Comparison of ENCODE assay signal across 8 cellular contexts in the genomic region with DNA sequence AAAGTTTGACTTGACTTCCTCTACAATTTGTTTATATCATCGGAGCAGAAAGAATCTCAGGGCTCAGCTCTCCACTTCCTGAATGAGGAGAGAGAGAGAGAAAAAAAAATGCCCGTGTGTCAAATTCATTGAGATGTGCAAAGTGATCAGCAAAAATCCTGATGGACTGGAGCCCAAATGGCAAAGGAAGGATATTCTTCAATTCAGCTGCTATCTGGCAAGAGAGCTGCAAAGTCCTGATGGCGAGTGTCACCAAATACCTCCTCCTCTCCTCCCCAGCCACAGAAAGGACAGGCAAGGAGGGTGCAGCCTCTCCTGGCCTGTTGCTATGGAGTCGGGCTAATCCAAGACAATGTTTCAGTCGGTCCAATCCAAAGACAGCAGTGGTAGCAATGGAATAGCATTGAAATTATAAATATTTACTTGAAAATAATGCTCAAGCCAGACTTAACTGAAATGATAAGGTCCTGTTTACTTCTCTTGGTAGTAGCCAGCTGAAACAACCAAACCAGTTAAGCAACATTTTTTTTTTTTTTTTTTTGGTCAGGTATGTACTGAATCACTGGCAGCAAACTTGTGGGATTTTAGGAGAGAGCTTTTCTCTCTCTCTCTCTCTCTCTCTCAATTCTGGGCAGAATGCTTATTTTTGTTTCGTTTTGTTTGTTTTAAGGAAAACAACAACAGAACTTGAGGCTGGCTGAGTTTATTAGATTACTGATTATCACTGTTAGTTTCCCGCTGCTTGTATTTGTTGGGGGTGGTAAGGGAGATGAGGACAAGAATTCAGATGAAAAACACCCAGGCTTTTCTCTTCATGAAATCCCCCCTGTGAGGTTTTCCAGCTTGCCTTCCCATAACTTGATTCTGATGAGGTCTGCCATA.
A peak's percentile ranks its signal among the peaks of the same experiment; 100 is the strongest.
DNase-seq lines count a peak whose midpoint lies in the region; ATAC-seq, FAIRE-seq and TF ChIP-seq lines count a peak whose summit lies in the region.

No MANE protein-coding gene starts in this region.

- H2AFZ ChIP-seq in ACC112 (ENCODE audit: low read length, unreplicated experiment) = peak overlapping the region; percentile 76

- DNase-seq in GM19239 (ENCODE audit: insufficient read length, low spot score) (no peak), RWPE1 (ENCODE audit: low spot score) (peak; percentile 34), mucosa of descending colon (peak in 2 of 3 donors; percentile 53 to 61), mesenteric fat pad (ENCODE audit: low spot score) (no peak), HK-2 (ENCODE audit: unreplicated experiment) (no peak)

- peak overlapping the region; percentile 41 for H3K4me3 ChIP-seq in ACC112 (ENCODE audit: low read depth, low read length)
- peak overlapping the region; percentile 36 to 50 for H3K4me3 ChIP-seq in duodenal mucosa (ENCODE audit: low read depth in 1 of 2, low read length in 2 of 2)
- H3K4me3 ChIP-seq in mucosa of descending colon = no peak overlapping the region

- H3K9me3 ChIP-seq in duodenal mucosa (ENCODE audit: control insufficient read depth in 1 of 2, low read length in 2 of 2) = no peaks in the 10 kb centered on the region
- H3K9me3 ChIP-seq in mucosa of descending colon = no peaks in the 10 kb centered on the region

- CTCF ChIA-PET in RWPE1 (lab: Yijun Ruan, JAX) = interaction anchor here (0.6 to 1.8 kb wide), 9 partner anchors 35 to 604 kb away, joined by 3 to 11 read pairs (median 4); no protein-coding TSS in a partner anchor

- POLR2A ChIA-PET in RWPE1 (lab: Yijun Ruan, JAX; ENCODE audit: low non-redundant PET) = interaction anchor here (0.6 to 0.7 kb wide), 2 partner anchors 11 to 25 kb away, joined by 3 to 5 read pairs; no protein-coding TSS in a partner anchor

- TF ChIP-seq CTCF in RWPE1 (conservative IDR thresholded peaks at IDR 0.05; ENCODE audit: low read depth) (no peak), mucosa of descending colon (IDR thresholded peaks at IDR 0.05) (no peak)

- peaks cover 24% of the 10 kb centered on the region for H3K4me1 ChIP-seq in ACC112 (ENCODE audit: control insufficient read depth, insufficient read depth, low read length, unreplicated experiment)
- peaks cover 43 to 48% of the 10 kb centered on the region in 2 donors for H3K4me1 ChIP-seq in duodenal mucosa (ENCODE audit: control insufficient read depth in 1 of 2, insufficient read depth in 2 of 2, low read length in 2 of 2)
- peaks cover 49% of the 10 kb centered on the region for H3K4me1 ChIP-seq in mucosa of descending colon (ENCODE audit: low read depth)

- H3K27me3 ChIP-seq in ACC112 (ENCODE audit: insufficient read depth, low read length) = no peaks in the 10 kb centered on the region
- H3K27me3 ChIP-seq in duodenal mucosa (ENCODE audit: control insufficient read depth in 1 of 2, insufficient read depth in 2 of 2, low read length in 2 of 2) = no peaks in the 10 kb centered on the region

- peak overlapping the region; percentile 16 to 20 for H3K9ac ChIP-seq in duodenal mucosa (ENCODE audit: low read depth in 1 of 2, low read length in 2 of 2)

- FAIRE-seq in GM19239 (lab: Jason Lieb, UNC) = peak; percentile 48

- H3K27ac ChIP-seq in ACC112 (ENCODE audit: low read depth, low read length) = peak overlapping the region; percentile 73
- H3K27ac ChIP-seq in RWPE1 = peak overlapping the region; percentile 46; the same call in 1 of the 2 replicates
- H3K27ac ChIP-seq in duodenal mucosa (ENCODE audit: low read depth, low read length) = peak overlapping the region; percentile 64

- H3K36me3 ChIP-seq in ACC112 (ENCODE audit: insufficient read depth, low read length) (no peaks in the 10 kb centered on the region), duodenal mucosa (ENCODE audit: control insufficient read depth in 1 of 2, insufficient read depth in 2 of 2, low read length in 2 of 2) (no peaks in the 10 kb centered on the region), mucosa of descending colon (ENCODE audit: low read depth) (no peaks in the 10 kb centered on the region)

- intact Hi-C loops in mucosa of descending colon (cut with DNase I, micrococcal nuclease) = no loop called here

- peak; percentile 72 for ATAC-seq in mucosa of descending colon
- ATAC-seq in activated CD4-positive, CD25-positive, alpha-beta regulatory T cell treated with anti-CD3 and anti-CD28 coated beads, Interleukin-2, amount 50 U/mL, for 24 hours = no peak

- H3K79me2 ChIP-seq in ACC112 (ENCODE audit: control insufficient read depth, insufficient read depth, low read length, unreplicated experiment) = no peaks in the 10 kb centered on the region

Comparison
In these comparisons a context has a peak if more than half of its experiments do, and no peak if none do; other contexts are left out.
1. DNase-seq: peak in RWPE1 (single experiment) and mucosa of descending colon (2 of 3); none in GM19239 (single experiment), mesenteric fat pad (single experiment) and HK-2 (single experiment).
2. Peak in every context shown above with its lines, with median percentiles within 50 percentile points of each other: H3K27ac ChIP-seq.